Comparison of ENCODE assay signal across 13 cellular contexts in genomic region chr22:38881464-38881871, GRCh38. TPM values are rescaled to one million over a fixed set of nuclear protein-coding genes. Genes with fewer than 3 reads are reported as not detected.
DNase-seq lines count a peak whose midpoint lies in the region; ATAC-seq and TF ChIP-seq lines count a peak whose summit lies in the region.
"Had no signal": no experiment of that assay in that cellular context is flagged by ENCODE, and none has a peak within 500 bp of the region (broad histone marks: within the 10 kb centered on the region; RNA-seq: fewer than 3 reads in every experiment).

No MANE protein-coding gene starts in this region.

- H3K4me2 ChIP-seq in GM23248 (ENCODE audit: unreplicated experiment), result peak overlapping the region; percentile 65

- peaks cover 5% of the 10 kb centered on the region for H3K9me3 Mint-ChIP-seq in nephron progenitor cell
- H3K9me3 Mint-ChIP-seq: activated naive CD8-positive, alpha-beta T cell treated with anti-CD3 and anti-CD28 coated beads, Interleukin-2, amount 50 U/mL, for 24 hours; IgD-negative memory B cell; immature natural killer cell had no signal

- peak overlapping the region; percentile 31; the same call in 1 of the 2 replicates for H3K9ac ChIP-seq in GM23248

- TF ChIP-seq CTCF in breast epithelium (IDR thresholded peaks at IDR 0.05), result peak in 1 of 3 donors; percentile 12
- no peak for TF ChIP-seq CTCF in left lung (IDR thresholded peaks at IDR 0.05)
- TF ChIP-seq CTCF in suprapubic skin (IDR thresholded peaks at IDR 0.05), result no peak
- no peak for TF ChIP-seq CTCF in nephron progenitor cell (IDR thresholded peaks at IDR 0.05)

- H2AFZ ChIP-seq in GM23248, result peak overlapping the region; percentile 52

- no peak for TF ChIP-seq EP300 in suprapubic skin (IDR thresholded peaks at IDR 0.05)

- H3K36me3 Mint-ChIP-seq in nephron progenitor cell (ENCODE audit: low read depth), result no peaks in the 10 kb centered on the region
- H3K36me3 Mint-ChIP-seq: immature natural killer cell had no signal

- peak overlapping the region; percentile 37; the same call in 1 of the 2 replicates for H3K4me3 ChIP-seq in GM23248
- H3K4me3 ChIP-seq in breast epithelium, result peak overlapping the region in 1 of 3 donors; percentile 5
- H3K4me3 ChIP-seq in left lung, result no peak overlapping the region
- no peak overlapping the region for H3K4me3 ChIP-seq in suprapubic skin

- H3K9me3 ChIP-seq in GM23248 (ENCODE audit: low read depth), result no peaks in the 10 kb centered on the region
- no peaks in the 10 kb centered on the region for H3K9me3 ChIP-seq in breast epithelium
- H3K9me3 ChIP-seq in left lung, result no peaks in the 10 kb centered on the region
- H3K9me3 ChIP-seq in suprapubic skin, result no peaks in the 10 kb centered on the region

- intact Hi-C loops in breast epithelium (cut with DNase I; ENCODE audit: low total_unique reads) (no loop called here), left lung (cut with DNase I) (no loop called here)

- H4K20me1 ChIP-seq in GM23248 (ENCODE audit: insufficient read depth), result no peaks in the 10 kb centered on the region

- peaks cover 39% of the 10 kb centered on the region for H3K27me3 Mint-ChIP-seq in nephron progenitor cell (ENCODE audit: low read depth, poor library complexity)

- peaks cover 21% of the 10 kb centered on the region for H3K4me1 Mint-ChIP-seq in nephron progenitor cell
- H3K4me1 Mint-ChIP-seq: IgD-negative memory B cell, immature natural killer cell had no signal

- H3K36me3 ChIP-seq in GM23248 (ENCODE audit: low read depth), result no peaks in the 10 kb centered on the region
- H3K36me3 ChIP-seq in breast epithelium, result no peaks in the 10 kb centered on the region
- H3K36me3 ChIP-seq in left lung, result no peaks in the 10 kb centered on the region
- H3K36me3 ChIP-seq in suprapubic skin, result no peaks in the 10 kb centered on the region
- H3K36me3 ChIP-seq: WERI-Rb-1 had no signal

- H3K27ac ChIP-seq in GM23248 (peak overlapping the region; percentile 54), breast epithelium (peak overlapping the region; percentile 79 to 84), left lung (peak overlapping the region; percentile 18 to 42), suprapubic skin (peak overlapping the region; percentile 15)
- H3K27ac ChIP-seq: WERI-Rb-1 had no signal

- H3F3A ChIP-seq in GM23248 (ENCODE audit: insufficient read depth), result peaks cover 4% of the 10 kb centered on the region; the same call in 1 of the 2 replicates

- H3K4me3 Mint-ChIP-seq in nephron progenitor cell, result no peak overlapping the region
- H3K4me3 Mint-ChIP-seq: activated naive CD8-positive, alpha-beta T cell treated with anti-CD3 and anti-CD28 coated beads, Interleukin-2, amount 50 U/mL, for 24 hours; IgD-negative memory B cell; immature natural killer cell had no signal

- H3K27me3 ChIP-seq in GM23248 (replicated peaks; ENCODE audit: insufficient read depth) (no peaks in the 10 kb centered on the region), breast epithelium (no peaks in the 10 kb centered on the region), left lung (no peaks in the 10 kb centered on the region), suprapubic skin (no peaks in the 10 kb centered on the region)

- H3K4me1 ChIP-seq in GM23248 (ENCODE audit: insufficient read depth) (peaks cover 20% of the 10 kb centered on the region), breast epithelium (peaks cover 6 to 14% of the 10 kb centered on the region in 2 donors), left lung (peaks cover 13 to 15% of the 10 kb centered on the region in 2 donors), suprapubic skin (peaks cover 28% of the 10 kb centered on the region)

- no peaks in the 10 kb centered on the region for H3K79me2 ChIP-seq in GM23248 (ENCODE audit: insufficient read depth)

- H3K27ac Mint-ChIP-seq in nephron progenitor cell, result no peak overlapping the region
- H3K27ac Mint-ChIP-seq: activated naive CD8-positive, alpha-beta T cell treated with anti-CD3 and anti-CD28 coated beads, Interleukin-2, amount 50 U/mL, for 24 hours; immature natural killer cell had no signal

- 0 to 3% methylated on average over 9 of the region's 9 CpGs for WGBS in GM23248 (ENCODE audit: low coverage in 1 of 2, low lambda C conversion rate in 2 of 2, missing lambda C conversion rate in 2 of 2), 2 experiments
- 3% methylated on average over 9 of the region's 9 CpGs for WGBS in suprapubic skin

- no peaks in the 10 kb centered on the region for H3K9me2 ChIP-seq in GM23248 (ENCODE audit: insufficient read depth)

- in situ Hi-C loops in GM23248 (cut with MboI), result no loop called here

- ATAC-seq in left lung, result peak; percentile 68

- DNase-seq in GM23248 (peak; percentile 91), breast epithelium (ENCODE audit: low spot score in 2 of 2) (peak in 1 of 2 donors; percentile 75), left lung (no peak), suprapubic skin (ENCODE audit: low spot score in 2 of 2) (no peak), nephron progenitor cell (no peak), NCI-H510A treated with DMSO at 0.1 percent for 48 hours (lab: John Stamatoyannopoulos, UW) (no peak), NCI-H1436 (lab: John Stamatoyannopoulos, UW) (no peak), germinal center (ENCODE audit: low spot score) (no peak)
- DNase-seq: activated naive CD8-positive, alpha-beta T cell treated with anti-CD3 and anti-CD28 coated beads, Interleukin-2, amount 50 U/mL, for 24 hours; immature natural killer cell; NCI-H748 treated with DMSO at 0.1 percent for 48 hours; WERI-Rb-1 had no signal

- TF ChIP-seq POLR2A in breast epithelium (IDR thresholded peaks at IDR 0.05) (no peak), suprapubic skin (IDR thresholded peaks at IDR 0.05) (no peak)

RNA-seq across cellular contexts. Expression of gene CBX6, which starts 9.5 kb away (rescaled TPM):
- total RNA-seq in GM23248 (2014; rRNA removed; shearing (Covaris generic)), result 52.1 and 52.7 TPM in 2 replicates
- polyA plus RNA-seq in GM23248 (2016; fragmentation: Nextera tagmentation; extraction: Ambion mirVana), result 51.9 and 55.8 TPM in 2 replicates
- total RNA-seq in breast epithelium (10 to 100 TPM; 20.2 to 34.7 (median 25.9) TPM), left lung (10 to 100 TPM; 63.0 to 80.0 TPM), suprapubic skin (10 to 100 TPM; 11.5 to 31.4 (median 22.1) TPM)

RNA-seq across cellular contexts. Expression of gene NPTXR, which starts 37.6 kb away (rescaled TPM):
- 2.7 and 4.2 TPM in 2 replicates for total RNA-seq in GM23248 (2014; rRNA removed; shearing (Covaris generic))
- 0.99 TPM in 2 replicates for polyA plus RNA-seq in GM23248 (2016; fragmentation: Nextera tagmentation; extraction: Ambion mirVana)
- 1 to 10 TPM; 3.7 to 4.6 (median 4.5) TPM for total RNA-seq in breast epithelium
- 1 to 10 TPM; 4.5 to 5.3 TPM for total RNA-seq in left lung
- total RNA-seq in suprapubic skin, result 1 to 10 TPM; 1.0 to 2.4 (median 2.1) TPM

Comparison
In these comparisons a context has a peak if more than half of its experiments do, and no peak if none do; other contexts are left out.
1. H3K27ac ChIP-seq: peak in every context shown above with its lines; median percentile 82 in breast epithelium; 54 in GM23248; 30 in left lung; 15 in suprapubic skin.